Comparison of ENCODE assay signal across 15 cellular contexts in the genomic region with DNA sequence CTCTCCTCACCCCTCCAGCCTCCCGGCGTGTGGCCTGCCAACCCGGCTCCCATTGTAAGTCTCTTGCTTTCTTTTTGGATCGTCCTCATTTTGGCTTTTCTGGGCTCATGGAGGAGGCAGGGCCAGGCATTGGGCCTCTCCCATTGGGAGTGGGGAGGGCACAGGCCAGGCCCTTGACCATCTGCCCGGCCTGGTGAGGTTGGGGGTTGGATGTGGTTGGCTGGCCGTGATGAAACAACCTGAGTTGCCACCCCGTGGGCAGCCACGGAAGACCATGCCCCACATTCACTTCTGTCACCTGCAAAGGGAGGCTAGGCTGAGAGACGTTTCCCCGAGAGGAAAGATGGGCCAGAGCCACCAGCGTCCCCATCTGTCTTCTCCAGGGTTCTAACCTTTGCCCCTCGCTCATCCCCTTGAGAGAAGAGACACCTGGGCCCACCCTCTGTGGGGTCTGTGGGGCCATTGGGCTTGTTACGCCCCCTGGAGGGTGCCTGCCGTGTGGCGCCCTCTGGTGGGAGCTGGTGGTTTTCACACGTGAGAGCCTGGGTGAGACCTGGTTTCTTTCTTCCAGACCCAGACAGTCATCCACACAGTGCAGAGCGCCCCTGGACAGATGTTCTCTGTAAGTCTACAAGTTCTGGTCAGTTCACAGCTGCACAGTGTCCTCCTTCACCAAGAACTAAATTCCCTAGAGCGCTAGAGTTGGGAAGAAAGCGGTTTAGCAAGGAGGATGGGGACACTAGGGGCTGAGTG. TPM values are rescaled to one million over a fixed set of nuclear protein-coding genes. Genes with fewer than 3 reads are reported as not detected.
DNase-seq lines count a peak whose midpoint lies in the region; ATAC-seq, FAIRE-seq and TF ChIP-seq lines count a peak whose summit lies in the region.
"Not testable (repeated sequence)": the region's sequence is repeated elsewhere in the genome, so short reads cannot be mapped to it uniquely, and the experiment has no call there.
"Had no signal": no experiment of that assay in that cellular context is flagged by ENCODE, and none has a peak within 500 bp of the region (broad histone marks: within the 10 kb centered on the region; RNA-seq: fewer than 3 reads in every experiment).

No MANE protein-coding gene starts in this region.

- intact Hi-C loops in HCT116 (cut with micrococcal nuclease); PC-9 (cut with micrococcal nuclease; ENCODE audit: unreplicated experiment): not testable (repeated sequence)
- intact Hi-C loops in upper lobe of right lung (cut with DNase I): loop anchor here (10.0 kb wide), 1 partner anchor 78 kb away; no protein-coding TSS in a partner anchor

- not testable (repeated sequence) for H3K9me3 Mint-ChIP-seq in activated CD8-positive, alpha-beta T cell treated with anti-CD3 and anti-CD28 coated beads, Interleukin-2, amount 10 ng/mL, durations not matched to agents 7 days and 5 days (ENCODE audit: insufficient read depth); naive B cell

- H2AFZ ChIP-seq in HCT116 (ENCODE audit: low read depth, low read length, poor library complexity, severe bottlenecking); PC-9; keratinocyte (ENCODE audit: control insufficient read depth, low read length): not testable (repeated sequence)

- not testable (repeated sequence) for H3K27me3 ChIP-seq in HCT116 (ENCODE audit: insufficient read depth, low read length); keratinocyte (ENCODE audit: control insufficient read depth, extremely low read depth, insufficient read depth, low read length); upper lobe of right lung
- peaks cover 17% of the 10 kb centered on the region; the same call in 1 of the 2 replicates for H3K27me3 ChIP-seq in PC-9 (ENCODE audit: insufficient read depth, low read depth)

- TF ChIP-seq POLR2A in HCT116 (IDR thresholded peaks at IDR 0.05; ENCODE audit: borderline replicate concordance, extremely low read depth, insufficient read depth, insufficient read length): not testable (repeated sequence)

- RAD21 ChIA-PET in HCT116 (lab: Charles Lee; ENCODE audit: low non-redundant PET in 1 of 2, low total read pairs in 2 of 2, uncharacterized antibody in 2 of 2, unreplicated experiment in 2 of 2): not testable (repeated sequence)

- H3K4me2 ChIP-seq in HCT116 (ENCODE audit: low read length); PC-9; keratinocyte (ENCODE audit: control insufficient read depth, extremely low read depth, insufficient read depth, low read depth, low read length): not testable (repeated sequence)

- TF ChIP-seq CTCF in C4-2B (conservative IDR thresholded peaks at IDR 0.05) (peak; percentile 40), HCT116 (IDR thresholded peaks at IDR 0.05 in 2 of 3, conservative IDR thresholded peaks at IDR 0.05 in 1 of 3; ENCODE audit: borderline replicate concordance in 1 of 3, insufficient read depth in 1 of 3, low read depth in 2 of 3, low read length in 2 of 3) (peak in 1 of 3 experiments; percentile 23; a peak in 1 of 6 replicates), PC-9 (conservative IDR thresholded peaks at IDR 0.05) (0 out of 2 replicates have a peak, but pooled peaks have one; percentile 23)
- not testable (repeated sequence) for TF ChIP-seq CTCF in coronary artery (IDR thresholded peaks at IDR 0.05); keratinocyte (optimal IDR thresholded peaks at IDR 0.05 in 1 of 3, IDR thresholded peaks at IDR 0.05 in 1 of 3, conservative IDR thresholded peaks at IDR 0.05 in 1 of 3; ENCODE audit: extremely low read depth in 1 of 3, insufficient read depth in 2 of 3, low read length in 3 of 3); upper lobe of right lung (IDR thresholded peaks at IDR 0.05)

- BruUV-seq in HCT116 (replicated peaks; lab: Mats Ljungman, UMichigan); PC-9 (replicated peaks; lab: Mats Ljungman, UMichigan): not testable (repeated sequence)

- H3K9ac ChIP-seq in HCT116 (ENCODE audit: low read length); keratinocyte (ENCODE audit: control insufficient read depth, extremely low read depth, insufficient read depth, low read length): not testable (repeated sequence)

- not testable (repeated sequence) for DNase-seq in HCT116 (ENCODE audit: low read depth, low spot score); PC-9; activated CD8-positive, alpha-beta T cell treated with anti-CD3 and anti-CD28 coated beads, Interleukin-2, amount 10 ng/mL, durations not matched to agents 7 days and 5 days; keratinocyte (ENCODE audit: low read depth, low spot score); naive B cell
- DNase-seq in coronary artery (ENCODE audit: low spot score): peak; percentile 21
- peak; percentile 46 for DNase-seq in upper lobe of right lung

- FAIRE-seq in keratinocyte (lab: Jason Lieb, UNC): peak; percentile 56

- not testable (repeated sequence) for H3F3A ChIP-seq in PC-9 (ENCODE audit: insufficient read depth, low read depth)

- not testable (repeated sequence) for H3K27me3 Mint-ChIP-seq in activated CD8-positive, alpha-beta T cell treated with anti-CD3 and anti-CD28 coated beads, Interleukin-2, amount 10 ng/mL, durations not matched to agents 7 days and 5 days (ENCODE audit: low read depth); naive B cell

- H3K4me3 ChIP-seq in HCT116 (replicated peaks in 1 of 2; ENCODE audit: low read depth in 1 of 2, low read length in 2 of 2); PC-9; coronary artery; keratinocyte (ENCODE audit: control insufficient read depth in 2 of 3, extremely low read depth in 1 of 3, insufficient read depth in 2 of 3, low read depth in 1 of 3, low read length in 3 of 3); upper lobe of right lung: not testable (repeated sequence)

- H3K9me2 ChIP-seq in HCT116 (ENCODE audit: insufficient read depth); PC-9 (ENCODE audit: insufficient read depth): not testable (repeated sequence)

- not testable (repeated sequence) for H4K20me1 ChIP-seq in HCT116 (ENCODE audit: insufficient read depth); PC-9 (ENCODE audit: insufficient read depth); keratinocyte (ENCODE audit: control insufficient read depth, extremely low read depth, insufficient read depth, low read length)

- dilution Hi-C loops in keratinocyte (cut with MboI; ENCODE audit: extremely low pct_ligation_motif_present, low sequenced_read_pairs): not testable (repeated sequence)

- H3K9me3 ChIP-seq in HCT116 (ENCODE audit: control insufficient read depth in 1 of 2, insufficient read depth in 1 of 2, low read depth in 1 of 2, low read length in 2 of 2); PC-9 (ENCODE audit: insufficient read depth, low read depth); keratinocyte (ENCODE audit: control insufficient read depth, low read depth, low read length); upper lobe of right lung: not testable (repeated sequence)

- H3K4me3 Mint-ChIP-seq in activated CD8-positive, alpha-beta T cell treated with anti-CD3 and anti-CD28 coated beads, Interleukin-2, amount 10 ng/mL, durations not matched to agents 7 days and 5 days; naive B cell: not testable (repeated sequence)

- H3K36me3 Mint-ChIP-seq in activated CD8-positive, alpha-beta T cell treated with anti-CD3 and anti-CD28 coated beads, Interleukin-2, amount 10 ng/mL, durations not matched to agents 7 days and 5 days (ENCODE audit: low read depth); naive B cell: not testable (repeated sequence)

- not testable (repeated sequence) for H3K4me1 ChIP-seq in HCT116 (ENCODE audit: control insufficient read depth in 1 of 2, insufficient read depth in 2 of 2, low read length in 2 of 2); PC-9 (replicated peaks; ENCODE audit: insufficient read depth); keratinocyte (ENCODE audit: control insufficient read depth, extremely low read depth, insufficient read depth, low read length); upper lobe of right lung

- not testable (repeated sequence) for H3K79me2 ChIP-seq in HCT116 (ENCODE audit: insufficient read depth, low read length); PC-9 (ENCODE audit: low read depth); keratinocyte (ENCODE audit: control insufficient read depth, insufficient read depth, low read length)

- H3K4me1 Mint-ChIP-seq in activated CD8-positive, alpha-beta T cell treated with anti-CD3 and anti-CD28 coated beads, Interleukin-2, amount 10 ng/mL, durations not matched to agents 7 days and 5 days (ENCODE audit: low read depth); naive B cell: not testable (repeated sequence)

- H3K27ac ChIP-seq in C4-2B; HCT116 (ENCODE audit: low read depth, low read length); PC-9; coronary artery; keratinocyte (ENCODE audit: control insufficient read depth, insufficient read depth, low read length); upper lobe of right lung: not testable (repeated sequence)

- H3K36me3 ChIP-seq in HCT116 (ENCODE audit: control insufficient read depth in 1 of 2, insufficient read depth in 2 of 2, low read length in 2 of 2); PC-9 (ENCODE audit: low read depth); keratinocyte (ENCODE audit: control insufficient read depth in 2 of 2, extremely low read depth in 1 of 2, insufficient read depth in 2 of 2, low read length in 2 of 2); upper lobe of right lung: not testable (repeated sequence)

- H3K27ac Mint-ChIP-seq in activated CD8-positive, alpha-beta T cell treated with anti-CD3 and anti-CD28 coated beads, Interleukin-2, amount 10 ng/mL, durations not matched to agents 7 days and 5 days: not testable (repeated sequence)
- H3K27ac Mint-ChIP-seq in naive B cell: peak overlapping the region in 1 of 6 donors; percentile 59

- ATAC-seq in HCT116: peak; percentile 84
- ATAC-seq in activated CD8-positive, alpha-beta T cell treated with anti-CD3 and anti-CD28 coated beads, Interleukin-2, amount 10 ng/mL, durations not matched to agents 7 days and 5 days: peak; percentile 53
- peak; percentile 38 to 54 for ATAC-seq in naive B cell (ENCODE audit: low read depth in 2 of 2)
- ATAC-seq in upper lobe of right lung: peak; percentile 54

- H3K9me1 ChIP-seq in keratinocyte (ENCODE audit: control insufficient read depth, extremely low read depth, insufficient read depth, low read length): not testable (repeated sequence)

- POLR2A ChIA-PET in HCT116 (lab: Charles Lee); PC-9 (lab: Charles Lee; ENCODE audit: unreplicated experiment); activated CD8-positive, alpha-beta T cell treated with anti-CD3 and anti-CD28 coated beads, Interleukin-2, amount 10 ng/mL, durations not matched to agents 7 days and 5 days (lab: Charles Lee): not testable (repeated sequence)

- TF ChIP-seq RAD21 in HCT116 (IDR thresholded peaks at IDR 0.05; ENCODE audit: low read depth): not testable (repeated sequence)

- CTCF ChIA-PET in HCT116 (lab: Charles Lee): interaction anchor here (1.6 to 3.3 kb wide), 2 partner anchors 98 to 127 kb away, joined by 4 to 26 read pairs; no protein-coding TSS in a partner anchor
- CTCF ChIA-PET in PC-9 (lab: Charles Lee): not testable (repeated sequence)
- CTCF ChIA-PET in activated CD8-positive, alpha-beta T cell treated with anti-CD3 and anti-CD28 coated beads, Interleukin-2, amount 10 ng/mL, durations not matched to agents 7 days and 5 days (lab: Charles Lee): interaction anchor here (1.6 kb wide), 1 partner anchor 127 kb away, joined by 6 read pairs; no protein-coding TSS in a partner anchor

RNA-seq across cellular contexts. Expression of a gene that starts 47.3 kb away (rescaled TPM):
- total RNA-seq in HCT116 (2021; ENCODE audit: unreplicated experiment): 0.07 TPM
- 0.13 and 0.16 TPM in 2 replicates for polyA plus RNA-seq in HCT116 (2012)
- total RNA-seq in PC-9 (2021): not detected in 2 replicates
- total RNA-seq in activated CD8-positive, alpha-beta T cell treated with anti-CD3 and anti-CD28 coated beads, Interleukin-2, amount 10 ng/mL, durations not matched to agents 7 days and 5 days: not detected
- polyA plus RNA-seq in keratinocyte: not detected in 3 replicates
- polyA plus RNA-seq in keratinocyte (2011; ENCODE audit: low read depth): not detected
- polyA plus RNA-seq in keratinocyte (2011; cell fraction: cytosol; rRNA removed): not detected in 2 replicates
- polyA plus RNA-seq in keratinocyte (2011; cell fraction: nucleus; rRNA removed): not detected in 2 replicates
- polyA plus RNA-seq in keratinocyte (2012; ENCODE audit: low replicate concordance): not detected in 2 replicates
- not detected in 3 replicates for polyA minus RNA-seq in keratinocyte
- not detected for polyA minus RNA-seq in keratinocyte (2011; cell fraction: cytosol; rRNA and poly(A)+ RNA removed)
- not detected in 2 replicates for polyA minus RNA-seq in keratinocyte (2011; cell fraction: nucleus; rRNA and poly(A)+ RNA removed)
- polyA plus RNA-seq in naive B cell (ENCODE audit: low read depth in 6 of 6): under 1 TPM in 1 of 6 donors, not detected in 5; 0.08 TPM
- total RNA-seq in upper lobe of right lung: 0.55 TPM
- total RNA-seq: ascending aorta, fibroblast of villous mesenchyme, mononuclear cell, osteocyte, PC-3, renal cortical epithelial cell had no signal
- polyA plus RNA-seq: SK-N-SH had no signal
